In the genomic region with DNA sequence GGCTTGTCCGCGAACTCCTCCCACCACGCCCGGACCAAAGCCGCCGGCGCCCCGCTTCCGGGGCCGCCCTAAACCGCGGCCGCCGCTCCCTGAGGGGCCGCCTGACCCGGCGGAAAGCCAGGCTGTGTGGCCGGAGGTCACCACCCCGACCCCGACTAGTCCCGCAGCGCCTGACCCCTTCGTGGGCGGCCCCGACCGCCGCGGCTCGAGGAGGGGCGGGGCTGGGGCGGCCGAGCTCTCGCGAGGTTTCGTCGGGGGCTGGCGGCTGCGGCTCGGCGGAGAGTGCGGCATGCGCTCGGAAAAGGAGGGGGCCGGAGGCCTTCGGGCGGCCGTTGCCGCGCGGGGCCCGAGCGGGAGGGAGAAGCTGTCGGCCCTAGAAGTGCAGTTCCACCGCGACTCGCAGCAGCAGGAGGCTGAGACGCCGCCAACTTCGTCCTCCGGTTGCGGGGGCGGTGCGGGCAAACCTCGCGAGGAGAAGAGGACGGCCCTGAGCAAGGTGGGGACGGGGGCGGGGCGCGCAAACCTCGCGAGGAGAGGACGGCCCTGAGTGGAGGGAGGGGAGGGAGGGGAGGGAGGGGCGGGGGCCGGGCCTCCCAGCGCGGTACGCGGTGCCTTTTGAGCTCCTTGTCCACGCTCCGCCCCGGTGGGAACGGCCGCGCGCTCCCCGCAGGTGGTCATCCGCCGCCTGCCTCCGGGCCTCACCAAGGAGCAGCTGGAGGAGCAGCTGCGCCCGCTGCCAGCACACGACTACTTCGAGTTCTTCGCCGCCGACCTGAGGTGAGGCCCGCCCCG, we compare ENCODE assay signal across 8 cellular contexts. TPM values are rescaled to one million over a fixed set of nuclear protein-coding genes. Genes with fewer than 3 reads are reported as not detected.
DNase-seq lines count a peak whose midpoint lies in the region; ATAC-seq and TF ChIP-seq lines count a peak whose summit lies in the region.

Gene UPF3A, plus strand, starts transcription at position 251 of the 792 bp plus-strand sequence. Its CDS starts 39 bp downstream, at position 290.

- H3K36me3 ChIP-seq in IMR-90 (ENCODE audit: control insufficient read depth, insufficient read depth, low read length) = peaks cover 12% of the 10 kb centered on the region
- peaks cover 6% of the 10 kb centered on the region; the same call in 1 of the 2 replicates for H3K36me3 ChIP-seq in PC-3 (ENCODE audit: low read depth, low read length)
- H3K36me3 ChIP-seq in esophagus (ENCODE audit: control insufficient read depth in 2 of 2, insufficient read depth in 2 of 2, low read length in 1 of 2) = peaks cover 0 to 2% of the 10 kb centered on the region in 2 donors
- H3K36me3 ChIP-seq in muscle layer of colon (ENCODE audit: insufficient read depth, low read length) = peaks cover 8% of the 10 kb centered on the region

- peak within 1 kb of the TSS; percentile 99 for H3K23ac ChIP-seq in IMR-90 (ENCODE audit: low read depth, low read length)

- H2AFZ ChIP-seq in IMR-90 (replicated peaks; ENCODE audit: low read length, poor library complexity) (peak within 1 kb of the TSS; percentile 100), PC-3 (ENCODE audit: low read length) (peak within 1 kb of the TSS; percentile 90)

- no peak for TF ChIP-seq RAD21 in IMR-90 (IDR thresholded peaks at IDR 0.05; ENCODE audit: low read length)

- dilution Hi-C loops in IMR-90 (cut with HindIII; ENCODE audit: low sequenced_read_pairs, unreplicated experiment) = no loop called here

- peaks cover 25% of the 10 kb centered on the region for H3K79me2 ChIP-seq in PC-3 (ENCODE audit: low read length)

- H3K4ac ChIP-seq in IMR-90 (ENCODE audit: low read depth, low read length) = peak within 1 kb of the TSS; percentile 99

- peak within 1 kb of the TSS; percentile 99 for H3K9ac ChIP-seq in IMR-90 (ENCODE audit: low read depth, low read length)
- peak within 1 kb of the TSS; percentile 99 for H3K9ac ChIP-seq in PC-3 (ENCODE audit: low read length)
- peak within 1 kb of the TSS; percentile 59 for H3K9ac ChIP-seq in muscle layer of colon (ENCODE audit: low read length)

- H2BK15ac ChIP-seq in IMR-90 (ENCODE audit: low read depth, low read length) = peak within 1 kb of the TSS; percentile 99

- ATAC-seq in GM21528 (IDR thresholded peaks at IDR 0.05; ENCODE audit: low FRiP score, unreplicated experiment) (peak; percentile 74), IMR-90 (ENCODE audit: low read depth) (peak; percentile 88), PC-3 (peak; percentile 77)

- peak within 1 kb of the TSS; percentile 89 for H3K4me3 Mint-ChIP-seq in activated T-cell treated with anti-CD3 and anti-CD28 coated beads, Interleukin-2, amount 50 U/mL, for 24 hours

- H3K4me1 ChIP-seq in IMR-90 (ENCODE audit: control insufficient read depth, insufficient read depth, low read length) = peaks cover 4% of the 10 kb centered on the region
- H3K4me1 ChIP-seq in PC-3 (ENCODE audit: insufficient read depth, low read length) = peaks cover 13% of the 10 kb centered on the region
- no peaks in the 10 kb centered on the region for H3K4me1 ChIP-seq in esophagus (ENCODE audit: control insufficient read depth in 2 of 2, insufficient read depth in 2 of 2, low read length in 1 of 2)
- peaks cover 11% of the 10 kb centered on the region for H3K4me1 ChIP-seq in muscle layer of colon (ENCODE audit: insufficient read depth, low read length)

- peaks cover 4% of the 10 kb centered on the region for H3F3A ChIP-seq in PC-3 (ENCODE audit: low read length, unreplicated experiment)

- TF ChIP-seq POLR2A in IMR-90 (IDR thresholded peaks at IDR 0.05; ENCODE audit: low read depth, low read length) = peak; percentile 49; the same call in 1 of the 2 replicates

- POLR2A ChIA-PET in IMR-90 (lab: Charles Lee; ENCODE audit: unreplicated experiment) = interaction anchor here (0.6 kb wide), 1 partner anchor 59 kb away, joined by 3 read pairs; no protein-coding TSS in a partner anchor
- POLR2A ChIA-PET in PC-3 (lab: Charles Lee; ENCODE audit: unreplicated experiment) = no interaction called here

- peaks cover 80% of the 10 kb centered on the region for H3K36me3 Mint-ChIP-seq in activated T-cell treated with anti-CD3 and anti-CD28 coated beads, Interleukin-2, amount 50 U/mL, for 24 hours (ENCODE audit: low read depth)

- H3K56ac ChIP-seq in IMR-90 (ENCODE audit: extremely low read depth, insufficient read depth, low read length) = peak within 1 kb of the TSS; percentile 97

- H4K91ac ChIP-seq in IMR-90 (ENCODE audit: insufficient read depth, low read depth, low read length) = peak within 1 kb of the TSS; percentile 99

- peak within 1 kb of the TSS; percentile 98 for H2BK120ac ChIP-seq in IMR-90 (ENCODE audit: low read depth, low read length)

- peak within 1 kb of the TSS; percentile 98 for H4K5ac ChIP-seq in IMR-90 (ENCODE audit: low read depth, low read length)

- peaks cover 3% of the 10 kb centered on the region for H3K9me1 ChIP-seq in IMR-90 (ENCODE audit: insufficient read depth, low read length)

- intact Hi-C loops in IMR-90 (cut with micrococcal nuclease) = no loop called here
- intact Hi-C loops in PC-3 (cut with micrococcal nuclease) = loop anchor here (2.0 kb wide), 1 partner anchor 33 kb away; the partner anchor contains the start of gene CHAMP1

- no peaks in the 10 kb centered on the region for H3K27me3 Mint-ChIP-seq in activated T-cell treated with anti-CD3 and anti-CD28 coated beads, Interleukin-2, amount 50 U/mL, for 24 hours

- no peaks in the 10 kb centered on the region for H3K9me3 ChIP-seq in IMR-90 (ENCODE audit: control insufficient read depth, insufficient read depth, low read length)
- no peaks in the 10 kb centered on the region for H3K9me3 ChIP-seq in PC-3 (ENCODE audit: low read length)
- H3K9me3 ChIP-seq in esophagus (ENCODE audit: control insufficient read depth in 2 of 2, insufficient read depth in 1 of 2, low read depth in 1 of 2, low read length in 1 of 2) = no peaks in the 10 kb centered on the region
- H3K9me3 ChIP-seq in muscle layer of colon (ENCODE audit: low read length) = no peaks in the 10 kb centered on the region

- peak within 1 kb of the TSS; percentile 99 for H2AK9ac ChIP-seq in IMR-90 (replicated peaks; ENCODE audit: low read depth, low read length, poor library complexity)

- H3K27me3 ChIP-seq in IMR-90 (ENCODE audit: control insufficient read depth, insufficient read depth, low read length) (no peaks in the 10 kb centered on the region), PC-3 (ENCODE audit: low read length) (no peaks in the 10 kb centered on the region), esophagus (ENCODE audit: control insufficient read depth in 1 of 2, insufficient read depth in 2 of 2, low read length in 2 of 2) (no peaks in the 10 kb centered on the region), muscle layer of colon (ENCODE audit: control insufficient read depth in 1 of 2, insufficient read depth in 2 of 2, low read length in 2 of 2) (no peaks in the 10 kb centered on the region)

- in situ Hi-C loops in IMR-90 (cut with MboI; ENCODE audit: low sequenced_read_pairs) = no loop called here

- BruUV-seq in IMR-90 (replicated peaks; lab: Mats Ljungman, UMichigan) (no TSS peak), PC-3 (replicated peaks; lab: Mats Ljungman, UMichigan) (no TSS peak)

- H2BK5ac ChIP-seq in IMR-90 (ENCODE audit: low read depth, low read length, poor library complexity, severe bottlenecking) = peak within 1 kb of the TSS; percentile 100

- H3K4me3 ChIP-seq in IMR-90 (ENCODE audit: insufficient read depth, low read depth, low read length) (peak within 1 kb of the TSS; percentile 95), PC-3 (ENCODE audit: low read length) (peak within 1 kb of the TSS; percentile 86), esophagus (ENCODE audit: low read depth in 1 of 2, low read length in 2 of 2) (peak within 1 kb of the TSS; percentile 73 to 76), muscle layer of colon (ENCODE audit: low read depth in 1 of 2, low read length in 2 of 2) (peak within 1 kb of the TSS; percentile 79 to 99)

- peaks cover 3% of the 10 kb centered on the region; the same call in 1 of the 2 replicates for H4K20me1 ChIP-seq in IMR-90 (ENCODE audit: insufficient read depth, low read length)
- H4K20me1 ChIP-seq in PC-3 (ENCODE audit: low read length) = no peaks in the 10 kb centered on the region

- H3K4me2 ChIP-seq in IMR-90 (ENCODE audit: low read depth, low read length) (peak within 1 kb of the TSS; percentile 82), PC-3 (ENCODE audit: low read length) (peak within 1 kb of the TSS; percentile 96)

- peaks cover 58% of the 10 kb centered on the region for H3K4me1 Mint-ChIP-seq in activated T-cell treated with anti-CD3 and anti-CD28 coated beads, Interleukin-2, amount 50 U/mL, for 24 hours (ENCODE audit: low read depth)

- peak within 1 kb of the TSS; percentile 83 to 100 for H4K8ac ChIP-seq in IMR-90 (ENCODE audit: low read depth in 2 of 2, low read length in 2 of 2)

- H3K27ac ChIP-seq in IMR-90 (ENCODE audit: insufficient read depth, low read length) = peak within 1 kb of the TSS; percentile 100
- peak within 1 kb of the TSS; percentile 94 for H3K27ac ChIP-seq in PC-3 (ENCODE audit: low read length)
- H3K27ac ChIP-seq in esophagus (ENCODE audit: low read depth in 2 of 2, low read length in 1 of 2) = peak within 1 kb of the TSS; percentile 92 to 99
- H3K27ac ChIP-seq in muscle layer of colon (ENCODE audit: low read depth, low read length) = peak within 1 kb of the TSS; percentile 98

- peak within 1 kb of the TSS; percentile 76 for H2AK5ac ChIP-seq in IMR-90 (ENCODE audit: low read depth, low read length)

- peak within 1 kb of the TSS; percentile 97 for H3K18ac ChIP-seq in IMR-90 (ENCODE audit: low read depth, low read length)

- H3K14ac ChIP-seq in IMR-90 (replicated peaks; ENCODE audit: low read depth, low read length) = peak within 1 kb of the TSS; percentile 100

- H3K79me1 ChIP-seq in IMR-90 (ENCODE audit: low read depth in 1 of 2, low read length in 2 of 2) = peaks cover 18 to 38% of the 10 kb centered on the region in 2 experiments

- TF ChIP-seq CTCF in IMR-90 (conservative IDR thresholded peaks at IDR 0.05; ENCODE audit: low read depth, low read length) = no peak
- no peak for TF ChIP-seq CTCF in PC-3 (conservative IDR thresholded peaks at IDR 0.05; ENCODE audit: low read depth, low read length)

- CTCF ChIA-PET in IMR-90 (lab: Yijun Ruan, JAX) (no interaction called here), PC-3 (lab: Charles Lee) (interaction anchor here (0.6 kb wide), 1 partner anchor 68 kb away, joined by 5 read pairs; no protein-coding TSS in a partner anchor)

- no peaks in the 10 kb centered on the region for H3K9me3 Mint-ChIP-seq in activated T-cell treated with anti-CD3 and anti-CD28 coated beads, Interleukin-2, amount 50 U/mL, for 24 hours

- peak within 1 kb of the TSS; percentile 81; the same call in 1 of the 2 replicates for H2BK20ac ChIP-seq in IMR-90 (ENCODE audit: low read depth, low read length)

- DNase-seq in DMS114 treated with DMSO at 0.1 percent for 48 hours (lab: John Stamatoyannopoulos, UW; ENCODE audit: unreplicated experiment) (peak; percentile 44), IMR-90 (peak; percentile 87), PC-3 (peak; percentile 71)
- DNase-seq in activated T-cell treated with anti-CD3 and anti-CD28 coated beads, Interleukin-2, amount 50 U/mL, for 24 hours = peak; percentile 95
- DNase-seq in stimulated activated CD8-positive, alpha-beta memory T cell treated with anti-CD3 and anti-CD28 coated beads, Interleukin-7, amount 100 ng/mL, for 24 hours (ENCODE audit: low read depth) = peak; percentile 71

- WGBS in IMR-90 (ENCODE audit: extremely low coverage in 2 of 2, insufficient read length in 1 of 2), 2 experiments = 0% methylated on average over 17 of the region's 99 CpGs; no CpG with 5 or more reads in 1 of the 2 experiments
- WGBS in esophagus, 2 donors = 1% methylated on average over 60 to 97 of the region's 99 CpGs

- H3K27ac Mint-ChIP-seq in activated T-cell treated with anti-CD3 and anti-CD28 coated beads, Interleukin-2, amount 50 U/mL, for 24 hours = peak within 1 kb of the TSS; percentile 96

- no peaks in the 10 kb centered on the region for H3K9me2 ChIP-seq in PC-3 (replicated peaks; ENCODE audit: low read length)

RNA-seq across cellular contexts. Expression of gene UPF3A, which starts in this region (rescaled TPM):
- total RNA-seq in IMR-90 (2012; rRNA removed) = 11.7 and 17.5 TPM in 2 replicates
- polyA plus RNA-seq in IMR-90 (2012; rRNA removed) = 47.2 and 51.6 TPM in 2 replicates
- polyA plus RNA-seq in IMR-90 (2012; cell fraction: cytosol; rRNA removed) = 16.1 and 25.1 TPM in 2 replicates
- 42.5 and 154 TPM in 2 replicates for polyA plus RNA-seq in IMR-90 (2012; cell fraction: nucleus; rRNA removed; ENCODE audit: low replicate concordance)
- 17.4 and 18.1 TPM in 2 replicates for total RNA-seq in PC-3 (2014; rRNA removed)
- polyA plus RNA-seq in esophagus = 10 to 100 TPM; 32.1 to 43.1 TPM

Comparison
In these comparisons a context has a peak if more than half of its experiments do, and no peak if none do; other contexts are left out.
1. Peak in every context shown above with its lines: DNase-seq, ATAC-seq, H3K4me3 ChIP-seq and H3K27ac ChIP-seq.
2. DNase-seq: peak in every context shown above with its lines; median percentile 95 in activated T-cell treated with anti-CD3 and anti-CD28 coated beads, Interleukin-2, amount 50 U/mL, for 24 hours; 87 in IMR-90; 71 in PC-3; 71 in stimulated activated CD8-positive, alpha-beta memory T cell treated with anti-CD3 and anti-CD28 coated beads, Interleukin-7, amount 100 ng/mL, for 24 hours; 44 in DMS114 treated with DMSO at 0.1 percent for 48 hours.